In the genomic region with DNA sequence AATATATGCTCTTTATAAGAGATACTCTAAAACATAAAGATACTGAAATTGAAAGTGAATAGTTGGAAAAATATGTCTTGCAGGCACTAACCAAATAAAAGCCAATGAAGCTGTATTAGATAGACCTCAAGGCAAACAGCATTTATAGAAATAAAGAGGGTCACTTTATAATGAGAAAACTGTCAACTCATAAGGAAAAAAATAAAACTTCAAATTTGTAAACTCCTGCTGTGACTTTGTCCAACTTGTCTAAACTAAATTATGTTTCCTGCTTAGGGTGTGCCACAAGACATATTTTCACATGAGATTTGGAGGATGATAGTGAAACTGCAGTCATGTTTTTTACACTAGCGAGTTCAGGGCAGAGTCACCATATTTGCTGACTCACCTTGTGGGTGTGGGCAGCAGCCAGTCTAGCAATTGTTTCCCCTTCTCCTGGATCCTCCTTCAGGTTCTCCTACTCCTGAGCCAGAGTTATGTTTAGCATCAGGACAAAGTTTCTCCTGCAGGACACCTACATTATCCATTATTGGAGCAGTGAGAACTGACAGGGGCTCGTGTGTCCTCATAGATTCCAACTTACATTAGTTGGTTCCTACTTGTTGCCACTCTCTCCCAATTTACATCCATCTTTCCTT, we compare ENCODE assay signal across 1 cellular context.
TF ChIP-seq lines count a peak whose summit lies in the region.

No MANE protein-coding gene starts in this region.

TF ChIP-seq in K562, 482 proteins besides CTCF, POLR2A, EP300 and RAD21 (continued from another document and continues in another):
- TF ChIP-seq, protein P1, sequence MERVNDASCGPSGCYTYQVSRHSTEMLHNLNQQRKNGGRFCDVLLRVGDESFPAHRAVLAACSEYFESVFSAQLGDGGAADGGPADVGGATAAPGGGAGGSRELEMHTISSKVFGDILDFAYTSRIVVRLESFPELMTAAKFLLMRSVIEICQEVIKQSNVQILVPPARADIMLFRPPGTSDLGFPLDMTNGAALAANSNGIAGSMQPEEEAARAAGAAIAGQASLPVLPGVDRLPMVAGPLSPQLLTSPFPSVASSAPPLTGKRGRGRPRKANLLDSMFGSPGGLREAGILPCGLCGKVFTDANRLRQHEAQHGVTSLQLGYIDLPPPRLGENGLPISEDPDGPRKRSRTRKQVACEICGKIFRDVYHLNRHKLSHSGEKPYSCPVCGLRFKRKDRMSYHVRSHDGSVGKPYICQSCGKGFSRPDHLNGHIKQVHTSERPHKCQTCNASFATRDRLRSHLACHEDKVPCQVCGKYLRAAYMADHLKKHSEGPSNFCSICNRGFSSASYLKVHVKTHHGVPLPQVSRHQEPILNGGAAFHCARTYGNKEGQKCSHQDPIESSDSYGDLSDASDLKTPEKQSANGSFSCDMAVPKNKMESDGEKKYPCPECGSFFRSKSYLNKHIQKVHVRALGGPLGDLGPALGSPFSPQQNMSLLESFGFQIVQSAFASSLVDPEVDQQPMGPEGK (CRISPR knock-in tag; IDR thresholded peaks at IDR 0.05; ENCODE audit: borderline replicate concordance) = no peak
- 0 out of 2 replicates have a peak, but pooled peaks have one; percentile 30 for TF ChIP-seq ZNF134 (CRISPR knock-in tag; conservative IDR thresholded peaks at IDR 0.05)
- TF ChIP-seq, protein P2, sequence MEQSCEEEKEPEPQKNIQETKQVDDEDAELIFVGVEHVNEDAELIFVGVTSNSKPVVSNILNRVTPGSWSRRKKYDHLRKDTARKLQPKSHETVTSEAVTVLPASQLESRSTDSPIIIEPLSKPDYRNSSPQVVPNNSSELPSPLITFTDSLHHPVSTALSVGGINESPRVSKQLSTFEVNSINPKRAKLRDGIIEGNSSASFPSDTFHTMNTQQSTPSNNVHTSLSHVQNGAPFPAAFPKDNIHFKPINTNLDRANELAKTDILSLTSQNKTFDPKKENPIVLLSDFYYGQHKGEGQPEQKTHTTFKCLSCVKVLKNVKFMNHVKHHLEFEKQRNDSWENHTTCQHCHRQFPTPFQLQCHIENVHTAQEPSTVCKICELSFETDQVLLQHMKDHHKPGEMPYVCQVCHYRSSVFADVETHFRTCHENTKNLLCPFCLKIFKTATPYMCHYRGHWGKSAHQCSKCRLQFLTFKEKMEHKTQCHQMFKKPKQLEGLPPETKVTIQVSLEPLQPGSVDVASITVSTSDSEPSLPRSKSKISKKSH (CRISPR knock-in tag; IDR thresholded peaks at IDR 0.05) = no peak
- peak; percentile 69 for TF ChIP-seq L3MBTL2 (IDR thresholded peaks at IDR 0.05)
- TF ChIP-seq TBL1XR1 (IDR thresholded peaks at IDR 0.05; ENCODE audit: low read length in 2 of 2) = peak in 1 of 2 experiments; percentile 78; a peak in 2 of 4 replicates
- no peak for TF ChIP-seq HMG20B (CRISPR knock-in tag; IDR thresholded peaks at IDR 0.05)
- no peak for TF ChIP-seq PTRF (tag; IDR thresholded peaks at IDR 0.05)
- no peak for TF ChIP-seq FOXP1 (CRISPR knock-in tag; IDR thresholded peaks at IDR 0.05)
- TF ChIP-seq BCOR (IDR thresholded peaks at IDR 0.05) = no peak
- TF ChIP-seq RBM25 (IDR thresholded peaks at IDR 0.05; ENCODE audit: low read depth, low read length, severe bottlenecking) = no peak
- TF ChIP-seq TOE1 (IDR thresholded peaks at IDR 0.05; ENCODE audit: borderline replicate concordance) = no peak
- TF ChIP-seq TOE1 (CRISPR knock-in tag; IDR thresholded peaks at IDR 0.05; ENCODE audit: borderline replicate concordance, low read depth) = no peak
- peak; percentile 67 for TF ChIP-seq ZBTB17 (CRISPR knock-in tag; IDR thresholded peaks at IDR 0.05)
- TF ChIP-seq, protein P3, sequence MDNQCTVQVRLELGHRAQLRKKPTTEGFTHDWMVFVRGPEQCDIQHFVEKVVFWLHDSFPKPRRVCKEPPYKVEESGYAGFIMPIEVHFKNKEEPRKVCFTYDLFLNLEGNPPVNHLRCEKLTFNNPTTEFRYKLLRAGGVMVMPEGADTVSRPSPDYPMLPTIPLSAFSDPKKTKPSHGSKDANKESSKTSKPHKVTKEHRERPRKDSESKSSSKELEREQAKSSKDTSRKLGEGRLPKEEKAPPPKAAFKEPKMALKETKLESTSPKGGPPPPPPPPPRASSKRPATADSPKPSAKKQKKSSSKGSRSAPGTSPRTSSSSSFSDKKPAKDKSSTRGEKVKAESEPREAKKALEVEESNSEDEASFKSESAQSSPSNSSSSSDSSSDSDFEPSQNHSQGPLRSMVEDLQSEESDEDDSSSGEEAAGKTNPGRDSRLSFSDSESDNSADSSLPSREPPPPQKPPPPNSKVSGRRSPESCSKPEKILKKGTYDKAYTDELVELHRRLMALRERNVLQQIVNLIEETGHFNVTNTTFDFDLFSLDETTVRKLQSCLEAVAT (IDR thresholded peaks at IDR 0.05) = no peak
- TF ChIP-seq, protein P4, sequence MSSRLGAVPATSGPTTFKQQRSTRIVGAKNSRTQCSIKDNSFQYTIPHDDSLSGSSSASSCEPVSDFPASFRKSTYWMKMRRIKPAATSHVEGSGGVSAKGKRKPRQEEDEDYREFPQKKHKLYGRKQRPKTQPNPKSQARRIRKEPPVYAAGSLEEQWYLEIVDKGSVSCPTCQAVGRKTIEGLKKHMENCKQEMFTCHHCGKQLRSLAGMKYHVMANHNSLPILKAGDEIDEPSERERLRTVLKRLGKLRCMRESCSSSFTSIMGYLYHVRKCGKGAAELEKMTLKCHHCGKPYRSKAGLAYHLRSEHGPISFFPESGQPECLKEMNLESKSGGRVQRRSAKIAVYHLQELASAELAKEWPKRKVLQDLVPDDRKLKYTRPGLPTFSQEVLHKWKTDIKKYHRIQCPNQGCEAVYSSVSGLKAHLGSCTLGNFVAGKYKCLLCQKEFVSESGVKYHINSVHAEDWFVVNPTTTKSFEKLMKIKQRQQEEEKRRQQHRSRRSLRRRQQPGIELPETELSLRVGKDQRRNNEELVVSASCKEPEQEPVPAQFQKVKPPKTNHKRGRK (tag; IDR thresholded peaks at IDR 0.05) = peak; percentile 74; the same call in 1 of the 2 replicates
- TF ChIP-seq ZBED1 (IDR thresholded peaks at IDR 0.05) = no peak
- TF ChIP-seq HNRNPK (IDR thresholded peaks at IDR 0.05; ENCODE audit: low read depth, low read length, poor library complexity, severe bottlenecking) = no peak
- no peak for TF ChIP-seq KHSRP (IDR thresholded peaks at IDR 0.05)
- TF ChIP-seq CHD1 (IDR thresholded peaks at IDR 0.05; ENCODE audit: low read length) = no peak
- TF ChIP-seq TGIF2 (CRISPR knock-in tag; IDR thresholded peaks at IDR 0.05) = no peak
- no peak for TF ChIP-seq CEBPG (CRISPR knock-in tag; IDR thresholded peaks at IDR 0.05)
- TF ChIP-seq CEBPG (tag; conservative IDR thresholded peaks at IDR 0.05 in 1 of 2, IDR thresholded peaks at IDR 0.05 in 1 of 2) = no peak
- TF ChIP-seq SAFB (IDR thresholded peaks at IDR 0.05; ENCODE audit: borderline replicate concordance, low read depth, low read length) = no peak
- no peak for TF ChIP-seq ZNF785 (CRISPR knock-in tag; IDR thresholded peaks at IDR 0.05)
- TF ChIP-seq MAFF (IDR thresholded peaks at IDR 0.05; ENCODE audit: low read length) = peak; percentile 99
- TF ChIP-seq ZNF79 (CRISPR knock-in tag; IDR thresholded peaks at IDR 0.05; ENCODE audit: low read depth) = no peak
- 0 out of 2 replicates have a peak, but pooled peaks have one; percentile 42 for TF ChIP-seq MTA1 (IDR thresholded peaks at IDR 0.05; ENCODE audit: borderline replicate concordance)
- TF ChIP-seq DNMT1 (IDR thresholded peaks at IDR 0.05) = no peak; the same call in 1 of the 2 replicates
- TF ChIP-seq KDM4B (IDR thresholded peaks at IDR 0.05; ENCODE audit: borderline replicate concordance in 2 of 2, low read depth in 1 of 2) = no peak
- TF ChIP-seq, protein P5, sequence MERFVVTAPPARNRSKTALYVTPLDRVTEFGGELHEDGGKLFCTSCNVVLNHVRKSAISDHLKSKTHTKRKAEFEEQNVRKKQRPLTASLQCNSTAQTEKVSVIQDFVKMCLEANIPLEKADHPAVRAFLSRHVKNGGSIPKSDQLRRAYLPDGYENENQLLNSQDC (CRISPR knock-in tag; IDR thresholded peaks at IDR 0.05) = no peak
- 0 out of 2 replicates have a peak, but pooled peaks have one; percentile 36 for TF ChIP-seq ZNF133 (CRISPR knock-in tag; IDR thresholded peaks at IDR 0.05)
- no peak for TF ChIP-seq CBX1 (IDR thresholded peaks at IDR 0.05; ENCODE audit: low read depth)
- TF ChIP-seq, protein P6, sequence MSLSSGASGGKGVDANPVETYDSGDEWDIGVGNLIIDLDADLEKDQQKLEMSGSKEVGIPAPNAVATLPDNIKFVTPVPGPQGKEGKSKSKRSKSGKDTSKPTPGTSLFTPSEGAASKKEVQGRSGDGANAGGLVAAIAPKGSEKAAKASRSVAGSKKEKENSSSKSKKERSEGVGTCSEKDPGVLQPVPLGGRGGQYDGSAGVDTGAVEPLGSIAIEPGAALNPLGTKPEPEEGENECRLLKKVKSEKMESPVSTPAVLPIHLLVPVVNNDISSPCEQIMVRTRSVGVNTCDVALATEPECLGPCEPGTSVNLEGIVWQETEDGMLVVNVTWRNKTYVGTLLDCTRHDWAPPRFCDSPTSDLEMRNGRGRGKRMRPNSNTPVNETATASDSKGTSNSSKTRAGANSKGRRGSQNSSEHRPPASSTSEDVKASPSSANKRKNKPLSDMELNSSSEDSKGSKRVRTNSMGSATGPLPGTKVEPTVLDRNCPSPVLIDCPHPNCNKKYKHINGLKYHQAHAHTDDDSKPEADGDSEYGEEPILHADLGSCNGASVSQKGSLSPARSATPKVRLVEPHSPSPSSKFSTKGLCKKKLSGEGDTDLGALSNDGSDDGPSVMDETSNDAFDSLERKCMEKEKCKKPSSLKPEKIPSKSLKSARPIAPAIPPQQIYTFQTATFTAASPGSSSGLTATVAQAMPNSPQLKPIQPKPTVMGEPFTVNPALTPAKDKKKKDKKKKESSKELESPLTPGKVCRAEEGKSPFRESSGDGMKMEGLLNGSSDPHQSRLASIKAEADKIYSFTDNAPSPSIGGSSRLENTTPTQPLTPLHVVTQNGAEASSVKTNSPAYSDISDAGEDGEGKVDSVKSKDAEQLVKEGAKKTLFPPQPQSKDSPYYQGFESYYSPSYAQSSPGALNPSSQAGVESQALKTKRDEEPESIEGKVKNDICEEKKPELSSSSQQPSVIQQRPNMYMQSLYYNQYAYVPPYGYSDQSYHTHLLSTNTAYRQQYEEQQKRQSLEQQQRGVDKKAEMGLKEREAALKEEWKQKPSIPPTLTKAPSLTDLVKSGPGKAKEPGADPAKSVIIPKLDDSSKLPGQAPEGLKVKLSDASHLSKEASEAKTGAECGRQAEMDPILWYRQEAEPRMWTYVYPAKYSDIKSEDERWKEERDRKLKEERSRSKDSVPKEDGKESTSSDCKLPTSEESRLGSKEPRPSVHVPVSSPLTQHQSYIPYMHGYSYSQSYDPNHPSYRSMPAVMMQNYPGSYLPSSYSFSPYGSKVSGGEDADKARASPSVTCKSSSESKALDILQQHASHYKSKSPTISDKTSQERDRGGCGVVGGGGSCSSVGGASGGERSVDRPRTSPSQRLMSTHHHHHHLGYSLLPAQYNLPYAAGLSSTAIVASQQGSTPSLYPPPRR (CRISPR knock-in tag; IDR thresholded peaks at IDR 0.05; ENCODE audit: borderline replicate concordance) = no peak
- TF ChIP-seq TAL1 (IDR thresholded peaks at IDR 0.05) = peak; percentile 12; the same call in 1 of the 2 replicates
- TF ChIP-seq RBM34 (IDR thresholded peaks at IDR 0.05; ENCODE audit: borderline replicate concordance, insufficient read depth, low read length) = no peak
- TF ChIP-seq HSF4 (CRISPR knock-in tag; IDR thresholded peaks at IDR 0.05; ENCODE audit: borderline replicate concordance) = no peak
- TF ChIP-seq COPS2 (conservative IDR thresholded peaks at IDR 0.05) = no peak
- no peak for TF ChIP-seq ELF2 (CRISPR knock-in tag; IDR thresholded peaks at IDR 0.05)
- TF ChIP-seq GABPB2 (CRISPR knock-in tag; conservative IDR thresholded peaks at IDR 0.05) = no peak
- TF ChIP-seq RHOXF2B (CRISPR knock-in tag; conservative IDR thresholded peaks at IDR 0.05) = no peak
- peak; percentile 45 for TF ChIP-seq TBP (optimal IDR thresholded peaks at IDR 0.05; ENCODE audit: low read depth, low read length)
- TF ChIP-seq, protein P7, sequence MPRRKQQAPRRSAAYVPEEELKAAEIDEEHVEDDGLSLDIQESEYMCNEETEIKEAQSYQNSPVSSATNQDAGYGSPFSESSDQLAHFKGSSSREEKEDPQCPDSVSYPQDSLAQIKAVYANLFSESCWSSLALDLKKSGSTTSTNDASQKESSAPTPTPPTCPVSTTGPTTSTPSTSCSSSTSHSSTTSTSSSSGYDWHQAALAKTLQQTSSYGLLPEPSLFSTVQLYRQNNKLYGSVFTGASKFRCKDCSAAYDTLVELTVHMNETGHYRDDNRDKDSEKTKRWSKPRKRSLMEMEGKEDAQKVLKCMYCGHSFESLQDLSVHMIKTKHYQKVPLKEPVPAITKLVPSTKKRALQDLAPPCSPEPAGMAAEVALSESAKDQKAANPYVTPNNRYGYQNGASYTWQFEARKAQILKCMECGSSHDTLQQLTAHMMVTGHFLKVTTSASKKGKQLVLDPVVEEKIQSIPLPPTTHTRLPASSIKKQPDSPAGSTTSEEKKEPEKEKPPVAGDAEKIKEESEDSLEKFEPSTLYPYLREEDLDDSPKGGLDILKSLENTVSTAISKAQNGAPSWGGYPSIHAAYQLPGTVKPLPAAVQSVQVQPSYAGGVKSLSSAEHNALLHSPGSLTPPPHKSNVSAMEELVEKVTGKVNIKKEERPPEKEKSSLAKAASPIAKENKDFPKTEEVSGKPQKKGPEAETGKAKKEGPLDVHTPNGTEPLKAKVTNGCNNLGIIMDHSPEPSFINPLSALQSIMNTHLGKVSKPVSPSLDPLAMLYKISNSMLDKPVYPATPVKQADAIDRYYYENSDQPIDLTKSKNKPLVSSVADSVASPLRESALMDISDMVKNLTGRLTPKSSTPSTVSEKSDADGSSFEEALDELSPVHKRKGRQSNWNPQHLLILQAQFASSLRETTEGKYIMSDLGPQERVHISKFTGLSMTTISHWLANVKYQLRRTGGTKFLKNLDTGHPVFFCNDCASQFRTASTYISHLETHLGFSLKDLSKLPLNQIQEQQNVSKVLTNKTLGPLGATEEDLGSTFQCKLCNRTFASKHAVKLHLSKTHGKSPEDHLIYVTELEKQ (CRISPR knock-in tag; IDR thresholded peaks at IDR 0.05) = no peak
- no peak for TF ChIP-seq DDX20 (tag; IDR thresholded peaks at IDR 0.05; ENCODE audit: low read depth)
- TF ChIP-seq CBFA2T2 (conservative IDR thresholded peaks at IDR 0.05) = no peak
- TF ChIP-seq, protein P8, sequence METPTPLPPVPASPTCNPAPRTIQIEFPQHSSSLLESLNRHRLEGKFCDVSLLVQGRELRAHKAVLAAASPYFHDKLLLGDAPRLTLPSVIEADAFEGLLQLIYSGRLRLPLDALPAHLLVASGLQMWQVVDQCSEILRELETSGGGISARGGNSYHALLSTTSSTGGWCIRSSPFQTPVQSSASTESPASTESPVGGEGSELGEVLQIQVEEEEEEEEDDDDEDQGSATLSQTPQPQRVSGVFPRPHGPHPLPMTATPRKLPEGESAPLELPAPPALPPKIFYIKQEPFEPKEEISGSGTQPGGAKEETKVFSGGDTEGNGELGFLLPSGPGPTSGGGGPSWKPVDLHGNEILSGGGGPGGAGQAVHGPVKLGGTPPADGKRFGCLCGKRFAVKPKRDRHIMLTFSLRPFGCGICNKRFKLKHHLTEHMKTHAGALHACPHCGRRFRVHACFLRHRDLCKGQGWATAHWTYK (CRISPR knock-in tag; IDR thresholded peaks at IDR 0.05) = peak; percentile 81; the same call in 1 of the 2 replicates
- TF ChIP-seq FIP1L1 (IDR thresholded peaks at IDR 0.05; ENCODE audit: low read depth, low read length, poor library complexity, severe bottlenecking) = no peak
- TF ChIP-seq EGR1 (conservative IDR thresholded peaks at IDR 0.05) = peak; percentile 67
